In genomic region chr10:17460732-17461131, GRCh38 we compare ENCODE assay signal across 1 cellular context.
A peak's percentile ranks its signal among the peaks of the same experiment; 100 is the strongest.
TF ChIP-seq lines count a peak whose summit lies in the region.

No MANE protein-coding gene starts in this region.

TF ChIP-seq in K562, 482 proteins besides CTCF, POLR2A, EP300 and RAD21 (continued from another document):
- TF ChIP-seq ZNF512 (tag; IDR thresholded peaks at IDR 0.05) (0 out of 2 replicates have a peak, but pooled peaks have one; percentile 19), MCM7 (IDR thresholded peaks at IDR 0.05) (0 out of 4 replicates have a peak, but pooled peaks of 1 of the 2 experiments have one; percentile 11), ZNF232 (CRISPR knock-in tag; IDR thresholded peaks at IDR 0.05) (no peak), ARID1B (IDR thresholded peaks at IDR 0.05) (peak; percentile 18; the same call in 1 of the 2 replicates), MYNN (IDR thresholded peaks at IDR 0.05) (no peak), MYNN (CRISPR knock-in tag; IDR thresholded peaks at IDR 0.05) (no peak), SAFB2 (IDR thresholded peaks at IDR 0.05; ENCODE audit: borderline replicate concordance, low read depth, low read length, severe bottlenecking) (no peak), TCF3 (CRISPR knock-in tag; IDR thresholded peaks at IDR 0.05) (no peak), PCBP2 (IDR thresholded peaks at IDR 0.05; ENCODE audit: low read depth, low read length, poor library complexity, severe bottlenecking) (no peak), ZNF764 (CRISPR knock-in tag; IDR thresholded peaks at IDR 0.05; ENCODE audit: low read depth) (no peak), AFF4 (CRISPR knock-in tag; IDR thresholded peaks at IDR 0.05) (no peak), FOXM1 (IDR thresholded peaks at IDR 0.05; ENCODE audit: low read depth) (no peak), FOXM1 (CRISPR knock-in tag; IDR thresholded peaks at IDR 0.05; ENCODE audit: low read depth) (no peak), ARNT (IDR thresholded peaks at IDR 0.05) (0 out of 4 replicates have a peak, but pooled peaks of 1 of the 2 experiments have one; percentile 40), MTA1 (IDR thresholded peaks at IDR 0.05; ENCODE audit: borderline replicate concordance) (no peak), HNRNPH1 (optimal IDR thresholded peaks at IDR 0.05; ENCODE audit: low read depth, low read length) (no peak), HIVEP1 (CRISPR knock-in tag; IDR thresholded peaks at IDR 0.05) (no peak)
